29 cellular contexts compared by ENCODE assay signal in genomic region chr2:188203756-188204155, GRCh38.
"Had no signal": no experiment of that assay in that cellular context is flagged by ENCODE, and none has a peak within 500 bp of the region (broad histone marks: within the 10 kb centered on the region; RNA-seq: fewer than 3 reads in every experiment).

No MANE protein-coding gene starts in this region.

- H3K36me3 ChIP-seq: gastrocnemius medialis, neutrophil, sigmoid colon, thyroid gland, upper lobe of right lung had no signal

- H3K4me1 Mint-ChIP-seq: activated CD4-positive, alpha-beta T cell treated with anti-CD3 and anti-CD28 coated beads, Interleukin-2, amount 10 ng/mL, durations not matched to agents 24 days and 14 days; activated naive CD8-positive, alpha-beta T cell treated with anti-CD3 and anti-CD28 coated beads, Interleukin-2, amount 50 U/mL, for 24 hours; central memory CD8-positive, alpha-beta T cell; stimulated activated memory B cell treated with anti-CD40 and anti-IgM and Interleukin-4, amounts not matched to agents 10 μg/mL and 1 μg/mL and 100 μg/mL, for 72 hours; stimulated activated naive CD8-positive, alpha-beta T cell treated with anti-CD3 and anti-CD28 coated beads, Interleukin-15, amount 100 ng/mL, for 72 hours had no signal

- H3K9me3 Mint-ChIP-seq: activated CD4-positive, alpha-beta memory T cell treated with anti-CD3 and anti-CD28 coated beads for 36 hours; activated CD4-positive, alpha-beta T cell treated with anti-CD3 and anti-CD28 coated beads, Interleukin-2, amount 10 ng/mL, durations not matched to agents 24 days and 14 days; dendritic cell treated with granulocyte-macrophage colony-stimulating factor and Interleukin-4, amounts not matched to agents 40 ng/mL and 50 ng/mL, for 4 days; endodermal cell; stimulated activated naive CD8-positive, alpha-beta T cell treated with anti-CD3 and anti-CD28 coated beads, Interleukin-15, amount 100 ng/mL, for 72 hours had no signal

- H3K4me3 ChIP-seq: gastrocnemius medialis, mucosa of descending colon, sigmoid colon, smooth muscle cell, thyroid gland, upper lobe of right lung had no signal

- H3K4me2 ChIP-seq: smooth muscle cell had no signal

- H3K4me1 ChIP-seq: gastrocnemius medialis, sigmoid colon, thyroid gland, upper lobe of right lung had no signal

- H3K9me3 ChIP-seq: gastrocnemius medialis, mucosa of descending colon, neutrophil, sigmoid colon, thyroid gland, upper lobe of right lung had no signal

- DNase-seq: activated CD4-positive, alpha-beta memory T cell treated with anti-CD3 and anti-CD28 coated beads for 36 hours; activated CD4-positive, alpha-beta T cell treated with anti-CD3 and anti-CD28 coated beads, Interleukin-2, amount 10 ng/mL, durations not matched to agents 24 days and 14 days; activated CD4-positive, CD25-positive, alpha-beta regulatory T cell treated with anti-CD3 and anti-CD28 coated beads, Interleukin-2, amount 50 U/mL, for 72 hours; activated CD8-positive, alpha-beta memory T cell treated with anti-CD3 and anti-CD28 coated beads, Interleukin-2, amount 50 U/mL, for 4 hours; activated gamma-delta T cell treated with Interleukin-2 at 50 U/mL for 16 hours; activated naive CD4-positive, alpha-beta T cell treated with anti-CD3 and anti-CD28 coated beads, Interleukin-2, amount 50 U/mL, for 16 hours; activated naive CD8-positive, alpha-beta T cell treated with anti-CD3 and anti-CD28 coated beads, Interleukin-2, amount 50 U/mL, for 24 hours; activated T-cell treated with anti-CD3 and anti-CD28 coated beads, Interleukin-2, amount 50 U/mL, for 1 hour; endodermal cell; gastrocnemius medialis; glutamatergic neuron; islet precursor cell; left ventricle myocardium superior; mucosa of descending colon; sigmoid colon; stimulated activated CD4-positive, alpha-beta T cell treated with anti-CD3 and anti-CD28 coated beads, Interleukin-1b, Interleukin-23, amount 100 ng/mL, for 48 hours; stimulated activated CD4-positive, alpha-beta T cell treated with anti-CD3 and anti-CD28 coated beads, Interleukin-4, amount 100 ng/mL, for 4 hours; stimulated activated CD8-positive, alpha-beta memory T cell treated with anti-CD3 and anti-CD28 coated beads, Interleukin-4, amount 100 ng/mL, for 48 hours; stimulated activated naive CD8-positive, alpha-beta T cell treated with anti-CD3 and anti-CD28 coated beads, Interleukin-15, amount 100 ng/mL, for 72 hours; substantia nigra; thyroid gland; upper lobe of right lung had no signal

- H3K27ac ChIP-seq: gastrocnemius medialis, neutrophil, sigmoid colon, thyroid gland, upper lobe of right lung had no signal

- H3K27me3 Mint-ChIP-seq: activated CD4-positive, alpha-beta memory T cell treated with anti-CD3 and anti-CD28 coated beads for 36 hours; activated CD4-positive, alpha-beta T cell treated with anti-CD3 and anti-CD28 coated beads, Interleukin-2, amount 10 ng/mL, durations not matched to agents 24 days and 14 days; activated naive CD8-positive, alpha-beta T cell treated with anti-CD3 and anti-CD28 coated beads, Interleukin-2, amount 50 U/mL, for 24 hours; central memory CD8-positive, alpha-beta T cell; dendritic cell treated with granulocyte-macrophage colony-stimulating factor and Interleukin-4, amounts not matched to agents 40 ng/mL and 50 ng/mL, for 4 days; natural killer cell treated with Interleukin-12 subunit alpha and Interleukin-12 subunit beta and Interleukin-15 and Interleukin-18, amount 100 ng/mL, for 72 hours; stimulated activated memory B cell treated with anti-CD40 and anti-IgM and Interleukin-4, amounts not matched to agents 10 μg/mL and 1 μg/mL and 100 μg/mL, for 72 hours; stimulated activated naive CD8-positive, alpha-beta T cell treated with anti-CD3 and anti-CD28 coated beads, Interleukin-15, amount 100 ng/mL, for 72 hours had no signal

- H3K4me3 Mint-ChIP-seq: activated CD4-positive, alpha-beta memory T cell treated with anti-CD3 and anti-CD28 coated beads for 36 hours; activated CD4-positive, alpha-beta T cell treated with anti-CD3 and anti-CD28 coated beads, Interleukin-2, amount 10 ng/mL, durations not matched to agents 24 days and 14 days; activated naive CD8-positive, alpha-beta T cell treated with anti-CD3 and anti-CD28 coated beads, Interleukin-2, amount 50 U/mL, for 24 hours; central memory CD8-positive, alpha-beta T cell; dendritic cell treated with granulocyte-macrophage colony-stimulating factor and Interleukin-4, amounts not matched to agents 40 ng/mL and 50 ng/mL, for 4 days; endodermal cell; natural killer cell treated with Interleukin-12 subunit alpha and Interleukin-12 subunit beta and Interleukin-15 and Interleukin-18, amount 100 ng/mL, for 72 hours; stimulated activated memory B cell treated with anti-CD40 and anti-IgM and Interleukin-4, amounts not matched to agents 10 μg/mL and 1 μg/mL and 100 μg/mL, for 72 hours; stimulated activated naive CD8-positive, alpha-beta T cell treated with anti-CD3 and anti-CD28 coated beads, Interleukin-15, amount 100 ng/mL, for 72 hours had no signal

- ATAC-seq: activated naive CD8-positive, alpha-beta T cell treated with anti-CD3 and anti-CD28 coated beads, Interleukin-2, amount 50 U/mL, for 24 hours; esophagus mucosa; gastrocnemius medialis; left ventricle myocardium superior; mucosa of descending colon; natural killer cell treated with Interleukin-12 subunit alpha and Interleukin-12 subunit beta and Interleukin-15 and Interleukin-18, amount 100 ng/mL, for 72 hours; stimulated activated memory B cell treated with anti-CD40 and anti-IgM and Interleukin-4, amounts not matched to agents 10 μg/mL and 1 μg/mL and 100 μg/mL, for 72 hours; stimulated activated naive CD8-positive, alpha-beta T cell treated with anti-CD3 and anti-CD28 coated beads, Interleukin-15, amount 100 ng/mL, for 72 hours; upper lobe of right lung had no signal

- H3K27me3 ChIP-seq: gastrocnemius medialis, neutrophil, sigmoid colon, thyroid gland, upper lobe of right lung had no signal

- H3K36me3 Mint-ChIP-seq: activated CD4-positive, alpha-beta memory T cell treated with anti-CD3 and anti-CD28 coated beads for 36 hours; natural killer cell treated with Interleukin-12 subunit alpha and Interleukin-12 subunit beta and Interleukin-15 and Interleukin-18, amount 100 ng/mL, for 72 hours; stimulated activated memory B cell treated with anti-CD40 and anti-IgM and Interleukin-4, amounts not matched to agents 10 μg/mL and 1 μg/mL and 100 μg/mL, for 72 hours had no signal
